In genomic region chr7:121395961-121396757, GRCh38 we compare ENCODE assay signal across 1 cellular context.
TF ChIP-seq lines count a peak whose summit lies in the region.

A gene with protein sequence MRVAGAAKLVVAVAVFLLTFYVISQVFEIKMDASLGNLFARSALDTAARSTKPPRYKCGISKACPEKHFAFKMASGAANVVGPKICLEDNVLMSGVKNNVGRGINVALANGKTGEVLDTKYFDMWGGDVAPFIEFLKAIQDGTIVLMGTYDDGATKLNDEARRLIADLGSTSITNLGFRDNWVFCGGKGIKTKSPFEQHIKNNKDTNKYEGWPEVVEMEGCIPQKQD (minus strand): TSS chr7:121396308. CDS start chr7:121382969, 13,339 bp downstream.

TF ChIP-seq in HepG2, 621 proteins besides CTCF, POLR2A, EP300 and RAD21 (continued from another document and continues in another):
- TF ChIP-seq, protein P1, sequence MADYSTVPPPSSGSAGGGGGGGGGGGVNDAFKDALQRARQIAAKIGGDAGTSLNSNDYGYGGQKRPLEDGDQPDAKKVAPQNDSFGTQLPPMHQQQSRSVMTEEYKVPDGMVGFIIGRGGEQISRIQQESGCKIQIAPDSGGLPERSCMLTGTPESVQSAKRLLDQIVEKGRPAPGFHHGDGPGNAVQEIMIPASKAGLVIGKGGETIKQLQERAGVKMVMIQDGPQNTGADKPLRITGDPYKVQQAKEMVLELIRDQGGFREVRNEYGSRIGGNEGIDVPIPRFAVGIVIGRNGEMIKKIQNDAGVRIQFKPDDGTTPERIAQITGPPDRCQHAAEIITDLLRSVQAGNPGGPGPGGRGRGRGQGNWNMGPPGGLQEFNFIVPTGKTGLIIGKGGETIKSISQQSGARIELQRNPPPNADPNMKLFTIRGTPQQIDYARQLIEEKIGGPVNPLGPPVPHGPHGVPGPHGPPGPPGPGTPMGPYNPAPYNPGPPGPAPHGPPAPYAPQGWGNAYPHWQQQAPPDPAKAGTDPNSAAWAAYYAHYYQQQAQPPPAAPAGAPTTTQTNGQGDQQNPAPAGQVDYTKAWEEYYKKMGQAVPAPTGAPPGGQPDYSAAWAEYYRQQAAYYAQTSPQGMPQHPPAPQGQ (CRISPR knock-in tag; IDR thresholded peaks at IDR 0.05; ENCODE audit: borderline replicate concordance): no peak; the same call in 1 of the 2 replicates
- no peak for TF ChIP-seq ZNF24 (IDR thresholded peaks at IDR 0.05)
- TF ChIP-seq, protein P2, sequence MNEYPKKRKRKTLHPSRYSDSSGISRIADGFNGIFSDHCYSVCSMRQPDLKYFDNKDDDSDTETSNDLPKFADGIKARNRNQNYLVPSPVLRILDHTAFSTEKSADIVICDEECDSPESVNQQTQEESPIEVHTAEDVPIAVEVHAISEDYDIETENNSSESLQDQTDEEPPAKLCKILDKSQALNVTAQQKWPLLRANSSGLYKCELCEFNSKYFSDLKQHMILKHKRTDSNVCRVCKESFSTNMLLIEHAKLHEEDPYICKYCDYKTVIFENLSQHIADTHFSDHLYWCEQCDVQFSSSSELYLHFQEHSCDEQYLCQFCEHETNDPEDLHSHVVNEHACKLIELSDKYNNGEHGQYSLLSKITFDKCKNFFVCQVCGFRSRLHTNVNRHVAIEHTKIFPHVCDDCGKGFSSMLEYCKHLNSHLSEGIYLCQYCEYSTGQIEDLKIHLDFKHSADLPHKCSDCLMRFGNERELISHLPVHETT (CRISPR knock-in tag; conservative IDR thresholded peaks at IDR 0.05): peak; percentile 67; the same call in 1 of the 2 replicates
- 0 out of 2 replicates have a peak, but pooled peaks have one; percentile 58 for TF ChIP-seq IRF1 (CRISPR knock-in tag; IDR thresholded peaks at IDR 0.05; ENCODE audit: low read depth)
- TF ChIP-seq HDAC1 (CRISPR knock-in tag; IDR thresholded peaks at IDR 0.05): peak; percentile 88
- peak; percentile 90 for TF ChIP-seq PATZ1 (CRISPR knock-in tag; IDR thresholded peaks at IDR 0.05)
- no peak for TF ChIP-seq THYN1 (CRISPR knock-in tag; IDR thresholded peaks at IDR 0.05; ENCODE audit: borderline replicate concordance, low read depth)
- TF ChIP-seq FOXK1 (CRISPR knock-in tag; IDR thresholded peaks at IDR 0.05; ENCODE audit: borderline replicate concordance, low read depth): peak; percentile 41; the same call in 1 of the 2 replicates
- TF ChIP-seq POLR2AphosphoS5 (IDR thresholded peaks at IDR 0.05; ENCODE audit: low read depth, low read length): peak; percentile 65
- TF ChIP-seq SCMH1 (CRISPR knock-in tag; IDR thresholded peaks at IDR 0.05; ENCODE audit: borderline replicate concordance): no peak
- TF ChIP-seq KLF13 (CRISPR knock-in tag; IDR thresholded peaks at IDR 0.05): no peak
- TF ChIP-seq PAF1 (CRISPR knock-in tag; IDR thresholded peaks at IDR 0.05): no peak
- TF ChIP-seq SALL1 (CRISPR knock-in tag; IDR thresholded peaks at IDR 0.05): peak; percentile 93
- TF ChIP-seq, protein P3, sequence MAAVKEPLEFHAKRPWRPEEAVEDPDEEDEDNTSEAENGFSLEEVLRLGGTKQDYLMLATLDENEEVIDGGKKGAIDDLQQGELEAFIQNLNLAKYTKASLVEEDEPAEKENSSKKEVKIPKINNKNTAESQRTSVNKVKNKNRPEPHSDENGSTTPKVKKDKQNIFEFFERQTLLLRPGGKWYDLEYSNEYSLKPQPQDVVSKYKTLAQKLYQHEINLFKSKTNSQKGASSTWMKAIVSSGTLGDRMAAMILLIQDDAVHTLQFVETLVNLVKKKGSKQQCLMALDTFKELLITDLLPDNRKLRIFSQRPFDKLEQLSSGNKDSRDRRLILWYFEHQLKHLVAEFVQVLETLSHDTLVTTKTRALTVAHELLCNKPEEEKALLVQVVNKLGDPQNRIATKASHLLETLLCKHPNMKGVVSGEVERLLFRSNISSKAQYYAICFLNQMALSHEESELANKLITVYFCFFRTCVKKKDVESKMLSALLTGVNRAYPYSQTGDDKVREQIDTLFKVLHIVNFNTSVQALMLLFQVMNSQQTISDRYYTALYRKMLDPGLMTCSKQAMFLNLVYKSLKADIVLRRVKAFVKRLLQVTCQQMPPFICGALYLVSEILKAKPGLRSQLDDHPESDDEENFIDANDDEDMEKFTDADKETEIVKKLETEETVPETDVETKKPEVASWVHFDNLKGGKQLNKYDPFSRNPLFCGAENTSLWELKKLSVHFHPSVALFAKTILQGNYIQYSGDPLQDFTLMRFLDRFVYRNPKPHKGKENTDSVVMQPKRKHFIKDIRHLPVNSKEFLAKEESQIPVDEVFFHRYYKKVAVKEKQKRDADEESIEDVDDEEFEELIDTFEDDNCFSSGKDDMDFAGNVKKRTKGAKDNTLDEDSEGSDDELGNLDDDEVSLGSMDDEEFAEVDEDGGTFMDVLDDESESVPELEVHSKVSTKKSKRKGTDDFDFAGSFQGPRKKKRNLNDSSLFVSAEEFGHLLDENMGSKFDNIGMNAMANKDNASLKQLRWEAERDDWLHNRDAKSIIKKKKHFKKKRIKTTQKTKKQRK (IDR thresholded peaks at IDR 0.05; ENCODE audit: low read length): no peak
- TF ChIP-seq ZNF879 (CRISPR knock-in tag; IDR thresholded peaks at IDR 0.05): no peak
- peak; percentile 67; the same call in 1 of the 2 replicates for TF ChIP-seq HNRNPUL1 (IDR thresholded peaks at IDR 0.05; ENCODE audit: low read depth, low read length)
- peak; percentile 89 for TF ChIP-seq REPIN1 (CRISPR knock-in tag; IDR thresholded peaks at IDR 0.05; ENCODE audit: borderline replicate concordance, low read depth)
- TF ChIP-seq FOSL2 (CRISPR knock-in tag; IDR thresholded peaks at IDR 0.05): peak; percentile 38; the same call in 1 of the 2 replicates
- peak; percentile 87; the same call in 1 of the 2 replicates for TF ChIP-seq NFKB2 (CRISPR knock-in tag; IDR thresholded peaks at IDR 0.05; ENCODE audit: borderline replicate concordance)
- peak; percentile 45; the same call in 1 of the 2 replicates for TF ChIP-seq ZSCAN30 (CRISPR knock-in tag; IDR thresholded peaks at IDR 0.05)
- TF ChIP-seq ZNF549 (CRISPR knock-in tag; IDR thresholded peaks at IDR 0.05): no peak
- peak; percentile 67; the same call in 1 of the 2 replicates for TF ChIP-seq ZBTB38 (CRISPR knock-in tag; IDR thresholded peaks at IDR 0.05)
- TF ChIP-seq CHD2 (IDR thresholded peaks at IDR 0.05; ENCODE audit: low read depth, low read length): 0 out of 2 replicates have a peak, but pooled peaks have one; percentile 45
- no peak for TF ChIP-seq AHDC1 (CRISPR knock-in tag; IDR thresholded peaks at IDR 0.05; ENCODE audit: borderline replicate concordance)
- no peak for TF ChIP-seq ZNF557 (CRISPR knock-in tag; IDR thresholded peaks at IDR 0.05)
- TF ChIP-seq, protein P4, sequence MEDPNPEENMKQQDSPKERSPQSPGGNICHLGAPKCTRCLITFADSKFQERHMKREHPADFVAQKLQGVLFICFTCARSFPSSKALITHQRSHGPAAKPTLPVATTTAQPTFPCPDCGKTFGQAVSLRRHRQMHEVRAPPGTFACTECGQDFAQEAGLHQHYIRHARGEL (CRISPR knock-in tag; IDR thresholded peaks at IDR 0.05): no peak
- TF ChIP-seq GTF3A (CRISPR knock-in tag; conservative IDR thresholded peaks at IDR 0.05): no peak
- 0 out of 4 replicates have a peak, but pooled peaks of 1 of the 2 experiments have one; percentile 4 for TF ChIP-seq NR2F1 (CRISPR knock-in tag; IDR thresholded peaks at IDR 0.05)
- TF ChIP-seq NFRKB (IDR thresholded peaks at IDR 0.05): no peak
- TF ChIP-seq ZNF329 (CRISPR knock-in tag; IDR thresholded peaks at IDR 0.05; ENCODE audit: low read depth): no peak
- TF ChIP-seq ZNF674 (CRISPR knock-in tag; IDR thresholded peaks at IDR 0.05; ENCODE audit: low read depth): no peak
- no peak for TF ChIP-seq ZNF256 (CRISPR knock-in tag; conservative IDR thresholded peaks at IDR 0.05)
- TF ChIP-seq ZNF282 (IDR thresholded peaks at IDR 0.05; ENCODE audit: partially characterized antibody): no peak
- TF ChIP-seq ETV5 (CRISPR knock-in tag; IDR thresholded peaks at IDR 0.05; ENCODE audit: borderline replicate concordance): peak; percentile 58; the same call in 1 of the 2 replicates
- 0 out of 2 replicates have a peak, but pooled peaks have one; percentile 64 for TF ChIP-seq DNMT1 (CRISPR knock-in tag; IDR thresholded peaks at IDR 0.05)
- TF ChIP-seq JUNB (CRISPR knock-in tag; IDR thresholded peaks at IDR 0.05; ENCODE audit: borderline replicate concordance): no peak
- no peak for TF ChIP-seq ZIK1 (CRISPR knock-in tag; IDR thresholded peaks at IDR 0.05; ENCODE audit: borderline replicate concordance, low read depth)
- no peak for TF ChIP-seq ZNF652 (CRISPR knock-in tag; IDR thresholded peaks at IDR 0.05; ENCODE audit: borderline replicate concordance, low read depth)
- TF ChIP-seq ZNF850 (CRISPR knock-in tag; conservative IDR thresholded peaks at IDR 0.05): no peak
- no peak for TF ChIP-seq ZNF552 (CRISPR knock-in tag; IDR thresholded peaks at IDR 0.05; ENCODE audit: borderline replicate concordance)
- no peak for TF ChIP-seq GZF1 (CRISPR knock-in tag; IDR thresholded peaks at IDR 0.05)
- no peak for TF ChIP-seq HOXA7 (CRISPR knock-in tag; IDR thresholded peaks at IDR 0.05)
- TF ChIP-seq, protein P5, sequence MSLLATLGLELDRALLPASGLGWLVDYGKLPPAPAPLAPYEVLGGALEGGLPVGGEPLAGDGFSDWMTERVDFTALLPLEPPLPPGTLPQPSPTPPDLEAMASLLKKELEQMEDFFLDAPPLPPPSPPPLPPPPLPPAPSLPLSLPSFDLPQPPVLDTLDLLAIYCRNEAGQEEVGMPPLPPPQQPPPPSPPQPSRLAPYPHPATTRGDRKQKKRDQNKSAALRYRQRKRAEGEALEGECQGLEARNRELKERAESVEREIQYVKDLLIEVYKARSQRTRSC (CRISPR knock-in tag; IDR thresholded peaks at IDR 0.05; ENCODE audit: low read depth): no peak
- TF ChIP-seq ZNF33B (CRISPR knock-in tag; IDR thresholded peaks at IDR 0.05): peak; percentile 71; the same call in 1 of the 2 replicates
- peak; percentile 78 for TF ChIP-seq GATAD1 (CRISPR knock-in tag; IDR thresholded peaks at IDR 0.05)
- TF ChIP-seq KLF16 (CRISPR knock-in tag; IDR thresholded peaks at IDR 0.05): peak in 1 of 2 experiments; percentile 92; a peak in 2 of 4 replicates
- TF ChIP-seq ZKSCAN8 (CRISPR knock-in tag; IDR thresholded peaks at IDR 0.05; ENCODE audit: borderline replicate concordance): no peak; the same call in 1 of the 2 replicates
- TF ChIP-seq ZBTB7B (CRISPR knock-in tag; IDR thresholded peaks at IDR 0.05): peak; percentile 31; the same call in 1 of the 2 replicates
- no peak for TF ChIP-seq ZNF136 (CRISPR knock-in tag; IDR thresholded peaks at IDR 0.05; ENCODE audit: low read depth)
- no peak for TF ChIP-seq SYNCRIP (IDR thresholded peaks at IDR 0.05; ENCODE audit: insufficient read depth, low read depth, low read length)
